ENCODE assay signal across 1 cellular context in genomic region chr5:72320022-72320898, GRCh38.
A peak's percentile ranks its signal among the peaks of the same experiment; 100 is the strongest.
TF ChIP-seq lines count a peak whose summit lies in the region.

Gene MRPS27, minus strand, starts transcription at chr5:72320240. Its CDS starts 19 bp downstream, at chr5:72320221.
Gene PTCD2, plus strand, starts transcription at chr5:72320373. Its CDS starts 10 bp downstream, at chr5:72320383.

TF ChIP-seq in K562, 482 proteins besides CTCF, POLR2A, EP300 and RAD21 (continued from another document):
- TF ChIP-seq NEUROD1 (IDR thresholded peaks at IDR 0.05; ENCODE audit: borderline replicate concordance, low read depth, low read length, partially characterized antibody) (peak; percentile 58), TCFL5 (CRISPR knock-in tag; conservative IDR thresholded peaks at IDR 0.05) (no peak), ZNF311 (CRISPR knock-in tag; IDR thresholded peaks at IDR 0.05) (no peak), MEIS2 (IDR thresholded peaks at IDR 0.05; ENCODE audit: partially characterized antibody) (peak; percentile 46), MED1 (CRISPR knock-in tag; IDR thresholded peaks at IDR 0.05; ENCODE audit: borderline replicate concordance) (no peak), WHSC1 (IDR thresholded peaks at IDR 0.05; ENCODE audit: low read length) (no peak), ZNF263 (CRISPR knock-in tag; IDR thresholded peaks at IDR 0.05; ENCODE audit: borderline replicate concordance) (peak; percentile 27; the same call in 1 of the 2 replicates), GABPA (tag; conservative IDR thresholded peaks at IDR 0.05; ENCODE audit: low read depth) (peak; percentile 77), XRCC5 (IDR thresholded peaks at IDR 0.05; ENCODE audit: low read depth, low read length) (0 out of 2 replicates have a peak, but pooled peaks have one; percentile 19), L3MBTL2 (IDR thresholded peaks at IDR 0.05) (peak; percentile 95), RBBP5 (IDR thresholded peaks at IDR 0.05; ENCODE audit: borderline replicate concordance, insufficient read depth, low read length, poor library complexity, severe bottlenecking) (peak; percentile 92), ZNF431 (CRISPR knock-in tag; IDR thresholded peaks at IDR 0.05) (peak; percentile 21; the same call in 1 of the 2 replicates), NRF1 (conservative IDR thresholded peaks at IDR 0.05 in 1 of 2, IDR thresholded peaks at IDR 0.05 in 1 of 2) (peak; percentile 48 to 61), ZSCAN29 (IDR thresholded peaks at IDR 0.05) (peak; percentile 56; the same call in 1 of the 2 replicates), ZNF140 (CRISPR knock-in tag; IDR thresholded peaks at IDR 0.05) (no peak), ZBTB1 (CRISPR knock-in tag; IDR thresholded peaks at IDR 0.05; ENCODE audit: borderline replicate concordance, low read depth) (peak; percentile 61; the same call in 1 of the 2 replicates), CHAMP1 (IDR thresholded peaks at IDR 0.05) (peak; percentile 94), POLR2H (tag; IDR thresholded peaks at IDR 0.05; ENCODE audit: low read depth) (peak; percentile 89), ZC3H4 (CRISPR knock-in tag; IDR thresholded peaks at IDR 0.05; ENCODE audit: borderline replicate concordance) (peak; percentile 75; the same call in 1 of the 2 replicates), NFRKB (IDR thresholded peaks at IDR 0.05; ENCODE audit: low read depth) (peak; percentile 95), HMGXB4 (CRISPR knock-in tag; IDR thresholded peaks at IDR 0.05) (peak; percentile 74), SIX5 (IDR thresholded peaks at IDR 0.05; ENCODE audit: borderline replicate concordance in 1 of 2, insufficient read depth in 1 of 2, low read depth in 1 of 2, low read length in 2 of 2) (peak; percentile 48 to 59; a peak in 3 of 4 replicates), JUND (IDR thresholded peaks at IDR 0.05; ENCODE audit: borderline replicate concordance, low read depth, low read length) (peak; percentile 95), JUND (tag; IDR thresholded peaks at IDR 0.05; ENCODE audit: borderline replicate concordance, low read depth, low read length) (0 out of 3 replicates have a peak, but pooled peaks have one; percentile 13), ZNF224 (CRISPR knock-in tag; IDR thresholded peaks at IDR 0.05) (no peak), MYC (IDR thresholded peaks at IDR 0.05; ENCODE audit: low read depth, low read length) (peak; percentile 76), MYC (CRISPR knock-in tag; IDR thresholded peaks at IDR 0.05; ENCODE audit: borderline replicate concordance, low read depth) (no peak; the same call in 1 of the 2 replicates), ELK1 (CRISPR knock-in tag; IDR thresholded peaks at IDR 0.05) (no peak), POLR2G (IDR thresholded peaks at IDR 0.05; ENCODE audit: low read depth, low read length) (peak; percentile 92), MAZ (CRISPR knock-in tag; conservative IDR thresholded peaks at IDR 0.05 in 1 of 2, IDR thresholded peaks at IDR 0.05 in 1 of 2) (peak in 1 of 2 experiments; percentile 35; a peak in 3 of 4 replicates), ZBTB7A (IDR thresholded peaks at IDR 0.05; ENCODE audit: borderline replicate concordance, control insufficient read depth, low read depth, low read length) (peak; percentile 99), RNF2 (IDR thresholded peaks at IDR 0.05) (peak; percentile 62; the same call in 1 of the 2 replicates), SMC3 (conservative IDR thresholded peaks at IDR 0.05; ENCODE audit: insufficient read depth, low read depth, low read length) (no peak), HDAC2 (IDR thresholded peaks at IDR 0.05) (peak; percentile 49; the same call in 1 of the 2 replicates), HMG20A (CRISPR knock-in tag; conservative IDR thresholded peaks at IDR 0.05) (no peak), RCOR1 (IDR thresholded peaks at IDR 0.05; ENCODE audit: borderline replicate concordance in 1 of 2, low read depth in 2 of 2, low read length in 2 of 2) (peak in 1 of 2 experiments; percentile 38; a peak in 1 of 4 replicates), SRSF7 (optimal IDR thresholded peaks at IDR 0.05; ENCODE audit: low read depth, low read length) (no peak), CHD1 (IDR thresholded peaks at IDR 0.05; ENCODE audit: low read length) (no peak), BRD4 (IDR thresholded peaks at IDR 0.05) (no peak), ZHX1 (conservative IDR thresholded peaks at IDR 0.05; ENCODE audit: low read length) (0 out of 2 replicates have a peak, but pooled peaks have one; percentile 76), YY1 (IDR thresholded peaks at IDR 0.05; ENCODE audit: borderline replicate concordance in 1 of 3, control insufficient read depth in 1 of 3, extremely low read depth in 1 of 3, insufficient read depth in 3 of 3, insufficient read length in 1 of 3, insufficient replicate concordance in 2 of 3, low read depth in 1 of 3, low read length in 2 of 3) (peak; percentile 97 to 98 (median 97)), NFATC3 (IDR thresholded peaks at IDR 0.05) (no peak), TAF1 (IDR thresholded peaks at IDR 0.05; ENCODE audit: control insufficient read depth, extremely low read depth, insufficient read depth, low read length, severe bottlenecking) (peak; percentile 98), PURB (CRISPR knock-in tag; IDR thresholded peaks at IDR 0.05; ENCODE audit: low read depth) (no peak)
- TF ChIP-seq, protein P1, sequence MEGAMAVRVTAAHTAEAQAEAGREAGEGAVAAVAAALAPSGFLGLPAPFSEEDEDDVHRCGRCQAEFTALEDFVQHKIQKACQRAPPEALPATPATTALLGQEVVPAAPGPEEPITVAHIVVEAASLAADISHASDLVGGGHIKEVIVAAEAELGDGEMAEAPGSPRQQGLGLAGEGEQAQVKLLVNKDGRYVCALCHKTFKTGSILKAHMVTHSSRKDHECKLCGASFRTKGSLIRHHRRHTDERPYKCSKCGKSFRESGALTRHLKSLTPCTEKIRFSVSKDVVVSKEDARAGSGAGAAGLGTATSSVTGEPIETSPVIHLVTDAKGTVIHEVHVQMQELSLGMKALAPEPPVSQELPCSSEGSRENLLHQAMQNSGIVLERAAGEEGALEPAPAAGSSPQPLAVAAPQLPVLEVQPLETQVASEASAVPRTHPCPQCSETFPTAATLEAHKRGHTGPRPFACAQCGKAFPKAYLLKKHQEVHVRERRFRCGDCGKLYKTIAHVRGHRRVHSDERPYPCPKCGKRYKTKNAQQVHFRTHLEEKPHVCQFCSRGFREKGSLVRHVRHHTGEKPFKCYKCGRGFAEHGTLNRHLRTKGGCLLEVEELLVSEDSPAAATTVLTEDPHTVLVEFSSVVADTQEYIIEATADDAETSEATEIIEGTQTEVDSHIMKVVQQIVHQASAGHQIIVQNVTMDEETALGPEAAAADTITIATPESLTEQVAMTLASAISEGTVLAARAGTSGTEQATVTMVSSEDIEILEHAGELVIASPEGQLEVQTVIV (CRISPR knock-in tag; IDR thresholded peaks at IDR 0.05; ENCODE audit: borderline replicate concordance) = no peak
- TF ChIP-seq, protein P2, sequence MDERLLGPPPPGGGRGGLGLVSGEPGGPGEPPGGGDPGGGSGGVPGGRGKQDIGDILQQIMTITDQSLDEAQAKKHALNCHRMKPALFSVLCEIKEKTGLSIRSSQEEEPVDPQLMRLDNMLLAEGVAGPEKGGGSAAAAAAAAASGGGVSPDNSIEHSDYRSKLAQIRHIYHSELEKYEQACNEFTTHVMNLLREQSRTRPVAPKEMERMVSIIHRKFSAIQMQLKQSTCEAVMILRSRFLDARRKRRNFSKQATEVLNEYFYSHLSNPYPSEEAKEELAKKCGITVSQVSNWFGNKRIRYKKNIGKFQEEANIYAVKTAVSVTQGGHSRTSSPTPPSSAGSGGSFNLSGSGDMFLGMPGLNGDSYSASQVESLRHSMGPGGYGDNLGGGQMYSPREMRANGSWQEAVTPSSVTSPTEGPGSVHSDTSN (CRISPR knock-in tag; IDR thresholded peaks at IDR 0.05; ENCODE audit: low read depth) = no peak
- TF ChIP-seq, protein P2 (tag; conservative IDR thresholded peaks at IDR 0.05; ENCODE audit: low read depth) = peak; percentile 36; the same call in 1 of the 2 replicates
